In genomic region chr6:148723484-148723883, GRCh38 we compare ENCODE assay signal across 24 cellular contexts. TPM values are rescaled to one million over a fixed set of nuclear protein-coding genes. Genes with fewer than 3 reads are reported as not detected.
DNase-seq lines count a peak whose midpoint lies in the region; ATAC-seq, FAIRE-seq and TF ChIP-seq lines count a peak whose summit lies in the region.
"Had no signal": no experiment of that assay in that cellular context is flagged by ENCODE, and none has a peak within 500 bp of the region (broad histone marks: within the 10 kb centered on the region; RNA-seq: fewer than 3 reads in every experiment).

No MANE protein-coding gene starts in this region.

- H3K27me3 ChIP-seq in SK-N-SH (ENCODE audit: insufficient read depth), result no peaks in the 10 kb centered on the region; the same call in 1 of the 2 replicates
- H3K27me3 ChIP-seq in SJSA1 (replicated peaks), result no peaks in the 10 kb centered on the region
- H3K27me3 ChIP-seq in smooth muscle cell (ENCODE audit: low read depth), result no peaks in the 10 kb centered on the region
- H3K27me3 ChIP-seq in esophagus squamous epithelium, result no peaks in the 10 kb centered on the region
- H3K27me3 ChIP-seq: ascending aorta, hepatocyte, upper lobe of right lung had no signal

- H3K36me3 ChIP-seq in SK-N-SH (replicated peaks in 1 of 2; ENCODE audit: control insufficient read depth in 1 of 2, insufficient read depth in 2 of 2, low read length in 1 of 2), result no peaks in the 10 kb centered on the region
- no peaks in the 10 kb centered on the region for H3K36me3 ChIP-seq in SJSA1
- H3K36me3 ChIP-seq in smooth muscle cell (ENCODE audit: low read depth), result no peaks in the 10 kb centered on the region
- H3K36me3 ChIP-seq in esophagus squamous epithelium, result no peaks in the 10 kb centered on the region
- H3K36me3 ChIP-seq: ascending aorta, upper lobe of right lung had no signal

- DNase-seq in SK-N-SH (no peak), SJSA1 (ENCODE audit: low read depth in 1 of 2, low spot score in 2 of 2) (peak in 1 of 2 experiments; percentile 57), fibroblast of gingiva (ENCODE audit: low read depth) (peak; percentile 87), smooth muscle cell (lab: John Stamatoyannopoulos, UW; ENCODE audit: unreplicated experiment) (no peak), esophagus squamous epithelium (lab: John Stamatoyannopoulos, UW) (no peak), D721Med (ENCODE audit: insufficient read length, low spot score) (no peak)
- DNase-seq: activated CD8-positive, alpha-beta memory T cell treated with anti-CD3 and anti-CD28 coated beads, Interleukin-2, amount 10 ng/mL, durations not matched to agents 7 days and 5 days; activated effector memory CD4-positive, alpha-beta T cell treated with Interleukin-2 at 50 U/mL for 16 hours; CD4-positive, alpha-beta memory T cell; DND-41; erythroblast; kidney glomerular epithelial cell; MM.1S; NCI-H2029; NCI-H524; stimulated activated CD4-positive, alpha-beta T cell treated with anti-CD3 and anti-CD28 coated beads, Interleukin-15, amount 100 ng/mL, for 24 hours; stimulated activated naive CD4-positive, alpha-beta T cell treated with Interleukin-2 at 50 U/mL for 16 hours; T-helper 9 cell; upper lobe of right lung had no signal

- TF ChIP-seq CTCF in SK-N-SH (IDR thresholded peaks at IDR 0.05) (no peak), smooth muscle cell (IDR thresholded peaks at IDR 0.05; ENCODE audit: borderline replicate concordance, insufficient read depth, poor library complexity, severe bottlenecking) (no peak), esophagus squamous epithelium (IDR thresholded peaks at IDR 0.05) (no peak), D721Med (IDR thresholded peaks at IDR 0.05; ENCODE audit: insufficient read depth, missing control alignments) (no peak)

- no peaks in the 10 kb centered on the region for H3K9me2 ChIP-seq in SK-N-SH

- no peak for TF ChIP-seq POLR2A in esophagus squamous epithelium (IDR thresholded peaks at IDR 0.05)

- POLR2A ChIA-PET in SK-N-SH (lab: Yijun Ruan, JAX), result no interaction called here

- no peak for FAIRE-seq in D721Med (lab: Jason Lieb, UNC)

- H3K79me2 ChIP-seq in SK-N-SH (ENCODE audit: insufficient read depth), result no peaks in the 10 kb centered on the region
- H3K79me2 ChIP-seq in smooth muscle cell (ENCODE audit: low read depth), result no peaks in the 10 kb centered on the region
- H3K79me2 ChIP-seq: hepatocyte had no signal

- intact Hi-C loops in esophagus squamous epithelium (cut with DNase I), result no loop called here

- no peaks in the 10 kb centered on the region for H3K9me3 ChIP-seq in SK-N-SH
- no peaks in the 10 kb centered on the region for H3K9me3 ChIP-seq in SJSA1 (replicated peaks)
- H3K9me3 ChIP-seq in smooth muscle cell (replicated peaks; ENCODE audit: low read depth), result no peaks in the 10 kb centered on the region
- H3K9me3 ChIP-seq in esophagus squamous epithelium, result no peaks in the 10 kb centered on the region

- CTCF ChIA-PET in SK-N-SH (lab: Yijun Ruan, JAX), result no interaction called here

- 0% methylated on average over 1 of the region's 1 CpG for WGBS in SK-N-SH (ENCODE audit: low lambda C conversion rate)
- WGBS in smooth muscle cell (ENCODE audit: low lambda C conversion rate), result 33% methylated on average over 1 of the region's 1 CpG
- 58% methylated on average over 1 of the region's 1 CpG for WGBS in esophagus squamous epithelium, 2 donors

- H3K4me3 ChIP-seq in SK-N-SH (ENCODE audit: low read depth in 2 of 2, low read length in 1 of 2), result no peak overlapping the region
- no peak overlapping the region for H3K4me3 ChIP-seq in SJSA1
- no peak overlapping the region for H3K4me3 ChIP-seq in smooth muscle cell
- H3K4me3 ChIP-seq in esophagus squamous epithelium, result no peak overlapping the region
- H3K4me3 ChIP-seq: ascending aorta, hepatocyte, upper lobe of right lung had no signal

- no peaks in the 10 kb centered on the region for H3K4me1 ChIP-seq in SK-N-SH (ENCODE audit: control insufficient read depth in 1 of 2, insufficient read depth in 2 of 2, low read depth in 1 of 2, low read length in 1 of 2)
- peaks cover 13% of the 10 kb centered on the region for H3K4me1 ChIP-seq in SJSA1 (replicated peaks)
- peaks cover 11% of the 10 kb centered on the region for H3K4me1 ChIP-seq in smooth muscle cell (ENCODE audit: low read depth)
- no peaks in the 10 kb centered on the region for H3K4me1 ChIP-seq in esophagus squamous epithelium
- H3K4me1 ChIP-seq: ascending aorta, upper lobe of right lung had no signal

- H3F3A ChIP-seq in SK-N-SH (replicated peaks; ENCODE audit: insufficient read depth) (no peaks in the 10 kb centered on the region), smooth muscle cell (ENCODE audit: low read depth) (no peaks in the 10 kb centered on the region)

- H3K9ac ChIP-seq in SK-N-SH, result no peak overlapping the region
- no peak overlapping the region for H3K9ac ChIP-seq in smooth muscle cell (ENCODE audit: low read depth)

- no peak for TF ChIP-seq RAD21 in SK-N-SH (IDR thresholded peaks at IDR 0.05; ENCODE audit: low read length)

- no peak for TF ChIP-seq EP300 in SK-N-SH (IDR thresholded peaks at IDR 0.05; ENCODE audit: borderline replicate concordance in 1 of 2, low read depth in 1 of 2, low read length in 1 of 2)

- H3K27ac ChIP-seq in SK-N-SH (ENCODE audit: low read depth in 2 of 2, low read length in 1 of 2), result no peak overlapping the region
- peak overlapping the region; percentile 61 for H3K27ac ChIP-seq in SJSA1
- H3K27ac ChIP-seq in smooth muscle cell (ENCODE audit: low read depth), result peak overlapping the region; percentile 36
- no peak overlapping the region for H3K27ac ChIP-seq in esophagus squamous epithelium
- H3K27ac ChIP-seq: 22Rv1, ascending aorta, hepatocyte, upper lobe of right lung had no signal

- no peak overlapping the region for H3K4me2 ChIP-seq in SK-N-SH
- no peak overlapping the region for H3K4me2 ChIP-seq in smooth muscle cell
- H3K4me2 ChIP-seq: hepatocyte had no signal

- peak; percentile 34; the same call in 1 of the 3 replicates for ATAC-seq in SK-N-SH treated with all-trans-retinoic acid at 6 μM for 48 hours
- no peak for ATAC-seq in GM18867 (IDR thresholded peaks at IDR 0.05; ENCODE audit: unreplicated experiment)
- ATAC-seq: activated CD8-positive, alpha-beta memory T cell treated with anti-CD3 and anti-CD28 coated beads, Interleukin-2, amount 10 ng/mL, durations not matched to agents 7 days and 5 days; upper lobe of right lung had no signal

- H2AFZ ChIP-seq in SK-N-SH (ENCODE audit: low read depth), result no peak overlapping the region
- H2AFZ ChIP-seq in smooth muscle cell (ENCODE audit: low read depth), result no peak overlapping the region
- H2AFZ ChIP-seq: hepatocyte had no signal

- H4K20me1 ChIP-seq in SK-N-SH (ENCODE audit: insufficient read depth) (no peaks in the 10 kb centered on the region), smooth muscle cell (ENCODE audit: low read depth) (no peaks in the 10 kb centered on the region)

TF ChIP-seq in SK-N-SH treated with all-trans-retinoic acid at 6 μM for 48 hours, 23 proteins besides CTCF, POLR2A, EP300 and RAD21:
- TF ChIP-seq ZNF565 (CRISPR knock-in tag; conservative IDR thresholded peaks at IDR 0.05; ENCODE audit: low read depth), result no peak

TF ChIP-seq in SK-N-SH, 30 proteins besides CTCF, POLR2A, EP300 and RAD21:
- TF ChIP-seq EZH2phosphoT487 (IDR thresholded peaks at IDR 0.05; ENCODE audit: borderline replicate concordance, low read depth), result no peak
- TF ChIP-seq SMC3 (IDR thresholded peaks at IDR 0.05; ENCODE audit: low read depth, low read length), result no peak
- TF ChIP-seq FOXJ3 (CRISPR knock-in tag; IDR thresholded peaks at IDR 0.05), result no peak
- no peak for TF ChIP-seq TCF12 (IDR thresholded peaks at IDR 0.05)
- no peak for TF ChIP-seq REST (IDR thresholded peaks at IDR 0.05; ENCODE audit: low read depth, low read length)
- no peak for TF ChIP-seq POLR2AphosphoS5 (IDR thresholded peaks at IDR 0.05; ENCODE audit: low read depth, low read length)

RNA-seq across cellular contexts. Expression of gene UST, which starts 23.3 kb away (rescaled TPM):
- polyA plus RNA-seq in SK-N-SH (2012; rRNA removed), result 1.7 and 5.0 TPM in 2 replicates
- 4.6 and 5.0 TPM in 2 replicates for polyA plus RNA-seq in SK-N-SH (2012; cell fraction: cytosol; rRNA removed)
- 1.9 and 2.8 TPM in 2 replicates for polyA plus RNA-seq in SK-N-SH (2012; cell fraction: nucleus; rRNA removed)
- 6.7 and 7.6 TPM in 2 replicates for total RNA-seq in SJSA1 (2014; rRNA removed; shearing (Covaris generic))
- total RNA-seq in smooth muscle cell, result 19.5 and 23.3 TPM in 2 replicates
- polyA plus RNA-seq in smooth muscle cell, result 15.3 and 16.1 TPM in 2 replicates
- 10 to 100 TPM in 1 of 4 donors, 1 to 10 TPM in 3; 2.9 to 12.0 (median 5.7) TPM for total RNA-seq in esophagus squamous epithelium

Comparison
In these comparisons a context has a peak if more than half of its experiments do, and no peak if none do; other contexts are left out.
1. H3K27ac ChIP-seq: peak in SJSA1 (single experiment) and smooth muscle cell (single experiment); none in SK-N-SH (0 of 2) and esophagus squamous epithelium (0 of 4).